In genomic region chr3:37115451-37115850, GRCh38 we compare ENCODE assay signal across 1 cellular context.
A peak's percentile ranks its signal among the peaks of the same experiment; 100 is the strongest.
TF ChIP-seq lines count a peak whose summit lies in the region.

No MANE protein-coding gene starts in this region.

TF ChIP-seq in HepG2, 621 proteins besides CTCF, POLR2A, EP300 and RAD21:
- TF ChIP-seq MAFK (conservative IDR thresholded peaks at IDR 0.05 in 1 of 2, IDR thresholded peaks at IDR 0.05 in 1 of 2; ENCODE audit: low read length in 2 of 2) (peak; percentile 2 to 23; a peak in 1 of 4 replicates), MAFF (IDR thresholded peaks at IDR 0.05; ENCODE audit: low read depth, low read length) (peak; percentile 3; the same call in 1 of the 2 replicates), ZNF431 (CRISPR knock-in tag; IDR thresholded peaks at IDR 0.05; ENCODE audit: borderline replicate concordance, low read depth) (no peak), NCOA1 (CRISPR knock-in tag; IDR thresholded peaks at IDR 0.05) (no peak), ZNF800 (CRISPR knock-in tag; IDR thresholded peaks at IDR 0.05) (no peak)
